ENCODE assay signal across 13 cellular contexts in genomic region chr14:96176811-96177211, GRCh38. TPM values are rescaled to one million over a fixed set of nuclear protein-coding genes. Genes with fewer than 3 reads are reported as not detected.
DNase-seq lines count a peak whose midpoint lies in the region; ATAC-seq, FAIRE-seq and TF ChIP-seq lines count a peak whose summit lies in the region.
"Had no signal": no experiment of that assay in that cellular context is flagged by ENCODE, and none has a peak within 500 bp of the region (broad histone marks: within the 10 kb centered on the region; RNA-seq: fewer than 3 reads in every experiment).

No MANE protein-coding gene starts in this region.

- ATAC-seq in heart left ventricle (peak in 3 of 4 donors; percentile 23 to 78 (median 63)), sciatic nerve (peak; percentile 93), HG02571 (IDR thresholded peaks at IDR 0.05; ENCODE audit: unreplicated experiment) (no peak)

- peaks cover 13% of the 10 kb centered on the region for H3K9me3 Mint-ChIP-seq in astrocyte (ENCODE audit: unreplicated experiment)

- no peak for TF ChIP-seq CTCF in astrocyte (IDR thresholded peaks at IDR 0.05; ENCODE audit: insufficient read depth, low read depth, low read length)
- no peak for TF ChIP-seq CTCF in heart left ventricle (IDR thresholded peaks at IDR 0.05)

- no peak for FAIRE-seq in astrocyte (lab: Jason Lieb, UNC)

- H3K9me3 ChIP-seq in astrocyte (ENCODE audit: insufficient read depth, low read depth, low read length), result no peaks in the 10 kb centered on the region
- H3K9me3 ChIP-seq in heart left ventricle, result no peaks in the 10 kb centered on the region

- H3K9ac ChIP-seq in astrocyte (ENCODE audit: low read length), result no peak overlapping the region

- H3K4me1 ChIP-seq in astrocyte (ENCODE audit: insufficient read depth, low read length) (no peaks in the 10 kb centered on the region), heart left ventricle (peaks cover 0 to 24% (median 6%) of the 10 kb centered on the region in 12 donors)

- intact Hi-C loops in heart left ventricle (cut with DNase I), result no loop called here
- intact Hi-C loops in sciatic nerve (cut with DNase I), result no loop called here

- H4K20me1 ChIP-seq in astrocyte (ENCODE audit: insufficient read depth, low read length), result no peaks in the 10 kb centered on the region

- no peaks in the 10 kb centered on the region for H3K79me2 ChIP-seq in astrocyte (ENCODE audit: insufficient read depth, low read length)

- WGBS in heart left ventricle, 4 donors, result 29 to 44% (median 34%) methylated on average over 8 of the region's 8 CpGs

- peaks cover 56% of the 10 kb centered on the region for H3K27me3 Mint-ChIP-seq in astrocyte (ENCODE audit: low read depth, unreplicated experiment)

- no peak overlapping the region for H3K4me2 ChIP-seq in astrocyte (ENCODE audit: low read length)

- no peaks in the 10 kb centered on the region for H3K36me3 Mint-ChIP-seq in astrocyte (ENCODE audit: low read depth, unreplicated experiment)

- no peak overlapping the region for H3K4me3 Mint-ChIP-seq in astrocyte (ENCODE audit: unreplicated experiment)
- H3K4me3 Mint-ChIP-seq: activated naive CD8-positive, alpha-beta T cell; endodermal cell had no signal

- H3K27ac Mint-ChIP-seq in astrocyte (ENCODE audit: unreplicated experiment), result no peak overlapping the region
- H3K27ac Mint-ChIP-seq: activated naive CD8-positive, alpha-beta T cell; endodermal cell had no signal

- no peak for TF ChIP-seq POLR2A in heart left ventricle (IDR thresholded peaks at IDR 0.05)

- peaks cover 9% of the 10 kb centered on the region for H3K4me1 Mint-ChIP-seq in astrocyte (ENCODE audit: low read depth, unreplicated experiment)

- H3K27ac ChIP-seq in astrocyte (ENCODE audit: low read depth, low read length) (no peak overlapping the region), heart left ventricle (no peak overlapping the region)

- peak; percentile 74 for DNase-seq in EH (ENCODE audit: low read depth)
- DNase-seq in astrocyte (ENCODE audit: low read depth), result peak; percentile 68
- DNase-seq in heart left ventricle, result peak in 2 of 5 donors; percentile 36 to 37
- peak; percentile 85 for DNase-seq in sciatic nerve (ENCODE audit: low spot score)
- no peak for DNase-seq in mesenteric fat pad (ENCODE audit: low spot score)
- no peak for DNase-seq in iPS-NIHi11 (ENCODE audit: low spot score)
- DNase-seq in NCI-H2029 treated with DMSO at 0.1 percent for 48 hours (lab: John Stamatoyannopoulos, UW), result no peak
- DNase-seq: activated CD4-positive, alpha-beta T cell treated with anti-CD3 and anti-CD28 coated beads for 4 hours; endodermal cell; NCI-H345 had no signal

- H2AFZ ChIP-seq in astrocyte (ENCODE audit: low read depth, low read length), result no peak overlapping the region

- H3K36me3 ChIP-seq in astrocyte (ENCODE audit: insufficient read depth, low read length) (no peaks in the 10 kb centered on the region), heart left ventricle (no peaks in the 10 kb centered on the region)

- H3K4me3 ChIP-seq in astrocyte (ENCODE audit: insufficient read depth, low read depth, low read length) (no peak overlapping the region), heart left ventricle (no peak overlapping the region)

- peaks cover 2% of the 10 kb centered on the region for H3K27me3 ChIP-seq in astrocyte (ENCODE audit: insufficient read depth, low read length)
- H3K27me3 ChIP-seq in heart left ventricle, result peaks cover 0 to 33% (median 3%) of the 10 kb centered on the region in 9 donors

RNA-seq across cellular contexts. Expression of gene BDKRB2, which starts 27.8 kb away (rescaled TPM):
- total RNA-seq in astrocyte, result 0.70 and 0.89 TPM in 2 replicates
- 1 to 10 TPM in 5 of 9 donors, under 1 TPM in 4; 0.14 to 3.3 (median 1.0) TPM for total RNA-seq in heart left ventricle
- polyA plus RNA-seq in heart left ventricle, result under 1 TPM; 0.27 to 0.49 TPM
- total RNA-seq in sciatic nerve, result 50.4 TPM
- total RNA-seq in mesenteric fat pad, result 11.4 TPM
- total RNA-seq: SK-MEL-5 had no signal

Comparison
In these comparisons a context has a peak if more than half of its experiments do, and no peak if none do; other contexts are left out.
1. DNase-seq: peak in EH (single experiment), astrocyte (single experiment) and sciatic nerve (single experiment); none in mesenteric fat pad (single experiment), iPS-NIHi11 (single experiment) and NCI-H2029 treated with DMSO at 0.1 percent for 48 hours (single experiment).